Comparison of ENCODE assay signal across 16 cellular contexts in the genomic region with DNA sequence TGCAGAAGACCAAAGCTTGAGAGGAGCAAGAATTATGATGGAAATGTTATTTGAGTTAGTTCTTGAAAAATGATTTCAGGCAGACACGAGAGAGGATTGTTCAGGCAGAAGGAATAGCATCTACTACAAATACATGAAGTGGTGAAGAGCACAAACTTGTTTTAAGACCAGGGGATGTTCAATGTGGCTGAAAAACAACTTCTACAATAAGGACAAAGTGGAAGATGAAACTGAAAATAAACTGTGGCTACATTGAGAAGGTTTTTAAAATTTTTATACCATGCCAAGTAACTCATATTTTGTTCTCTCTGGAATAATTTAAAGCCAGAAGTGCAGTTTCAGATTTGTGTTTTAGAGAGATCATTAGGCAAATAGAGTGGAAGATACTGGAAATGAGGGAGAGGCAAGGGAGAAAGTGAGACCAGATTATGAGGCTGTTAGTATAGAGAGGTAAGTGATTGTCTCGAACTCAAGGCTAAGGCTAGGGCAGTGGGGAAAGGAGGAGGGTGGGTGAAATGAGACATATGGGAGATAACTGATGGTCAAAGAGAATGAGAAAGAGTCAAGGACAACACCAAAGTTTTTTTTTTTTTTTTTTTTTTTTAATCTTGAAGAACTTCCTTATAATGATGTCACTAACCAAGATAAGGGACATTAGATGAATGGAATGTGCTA.
DNase-seq lines count a peak whose midpoint lies in the region; ATAC-seq, FAIRE-seq and TF ChIP-seq lines count a peak whose summit lies in the region.
"Had no signal": no experiment of that assay in that cellular context is flagged by ENCODE, and none has a peak within 500 bp of the region (broad histone marks: within the 10 kb centered on the region; RNA-seq: fewer than 3 reads in every experiment).

No MANE protein-coding gene starts in this region.

- POLR2A ChIA-PET in activated naive CD8-positive, alpha-beta T cell treated with anti-CD3 and anti-CD28 coated beads, Interleukin-2, amount 10 ng/mL, durations not matched to agents 7 days and 5 days (lab: Charles Lee) = interaction anchor here (0.7 kb wide), 1 partner anchor 77 kb away, joined by 8 read pairs; no protein-coding TSS in a partner anchor

- no peak overlapping the region for H2AK5ac ChIP-seq in mesendoderm (ENCODE audit: low read length)

- no peaks in the 10 kb centered on the region for H3K27me3 ChIP-seq in MM.1S (replicated peaks; ENCODE audit: insufficient read depth, low read length)
- H3K27me3 ChIP-seq in mesendoderm (ENCODE audit: insufficient read depth, low read length, poor library complexity) = no peaks in the 10 kb centered on the region
- H3K27me3 ChIP-seq: uterus had no signal

- no peak overlapping the region for H2BK5ac ChIP-seq in mesendoderm (ENCODE audit: low read length)

- H4K5ac ChIP-seq in mesendoderm (ENCODE audit: low read length) = no peak overlapping the region

- H3K56ac ChIP-seq in mesendoderm (ENCODE audit: low read length) = no peak overlapping the region

- H3K27ac ChIP-seq in MM.1S (ENCODE audit: low read length) = peak overlapping the region; percentile 38; the same call in 1 of the 2 replicates
- H3K27ac ChIP-seq in mesendoderm (ENCODE audit: low read depth, low read length) = no peak overlapping the region
- H3K27ac ChIP-seq: uterus had no signal

- H3K27me3 Mint-ChIP-seq in activated naive CD8-positive, alpha-beta T cell treated with anti-CD3 and anti-CD28 coated beads, Interleukin-2, amount 10 ng/mL, durations not matched to agents 7 days and 5 days = peaks cover 2% of the 10 kb centered on the region
- no peaks in the 10 kb centered on the region for H3K27me3 Mint-ChIP-seq in activated naive CD8-positive, alpha-beta T cell treated with anti-CD3 and anti-CD28 coated beads, Interleukin-2, amount 50 U/mL, for 24 hours
- no peaks in the 10 kb centered on the region for H3K27me3 Mint-ChIP-seq in nephron progenitor cell (ENCODE audit: low read depth, poor library complexity)

- TF ChIP-seq POLR2A in GM12892 (IDR thresholded peaks at IDR 0.05; ENCODE audit: low read depth, low read length) = no peak

- DNase-seq in activated naive CD8-positive, alpha-beta T cell treated with anti-CD3 and anti-CD28 coated beads, Interleukin-2, amount 10 ng/mL, durations not matched to agents 7 days and 5 days = no peak
- DNase-seq in activated naive CD8-positive, alpha-beta T cell treated with anti-CD3 and anti-CD28 coated beads, Interleukin-2, amount 50 U/mL, for 24 hours = no peak
- DNase-seq in MM.1S (peak; percentile 61), mesendoderm (peak; percentile 39), occipital lobe (lab: John Stamatoyannopoulos, UW) (no peak), GM12892 (ENCODE audit: insufficient read length) (no peak), nephron progenitor cell (no peak)
- DNase-seq: activated CD4-positive, alpha-beta T cell treated with anti-CD3 and anti-CD28 coated beads, Interleukin-2, amount 50 U/mL, for 1 hour; amygdala; cerebellar nuclear complex; GOT3; retina; stimulated activated CD4-positive, alpha-beta T cell treated with anti-CD3 and anti-CD28 coated beads, Interleukin-15, amount 100 ng/mL, for 24 hours; uterus had no signal

- H3K18ac ChIP-seq in mesendoderm (ENCODE audit: low read length) = no peak overlapping the region

- H3K4ac ChIP-seq in mesendoderm (ENCODE audit: low read depth, low read length) = no peak overlapping the region

- H2BK15ac ChIP-seq in mesendoderm (replicated peaks; ENCODE audit: low read depth) = no peak overlapping the region

- peaks cover 12% of the 10 kb centered on the region for H3K4me1 Mint-ChIP-seq in activated naive CD8-positive, alpha-beta T cell treated with anti-CD3 and anti-CD28 coated beads, Interleukin-2, amount 10 ng/mL, durations not matched to agents 7 days and 5 days
- H3K4me1 Mint-ChIP-seq in activated naive CD8-positive, alpha-beta T cell treated with anti-CD3 and anti-CD28 coated beads, Interleukin-2, amount 50 U/mL, for 24 hours = peaks cover 5% of the 10 kb centered on the region
- H3K4me1 Mint-ChIP-seq in nephron progenitor cell = no peaks in the 10 kb centered on the region

- peak overlapping the region; percentile 37 for H3K4me3 Mint-ChIP-seq in activated naive CD8-positive, alpha-beta T cell treated with anti-CD3 and anti-CD28 coated beads, Interleukin-2, amount 10 ng/mL, durations not matched to agents 7 days and 5 days
- no peak overlapping the region for H3K4me3 Mint-ChIP-seq in activated naive CD8-positive, alpha-beta T cell treated with anti-CD3 and anti-CD28 coated beads, Interleukin-2, amount 50 U/mL, for 24 hours
- H3K4me3 Mint-ChIP-seq in nephron progenitor cell = no peak overlapping the region
- H3K4me3 Mint-ChIP-seq: neural crest cell had no signal

- peak overlapping the region; percentile 61 for H3K4me2 ChIP-seq in MM.1S (ENCODE audit: low read depth, low read length)
- no peak overlapping the region for H3K4me2 ChIP-seq in mesendoderm (ENCODE audit: low read length)

- H2AFZ ChIP-seq in MM.1S (ENCODE audit: low read length) = peak overlapping the region; percentile 35

- H3F3A ChIP-seq in MM.1S (ENCODE audit: insufficient read depth, low read length) = peaks cover 5% of the 10 kb centered on the region

- H4K8ac ChIP-seq in mesendoderm (ENCODE audit: low read depth, low read length) = no peak overlapping the region

- no peaks in the 10 kb centered on the region for H3K79me2 ChIP-seq in MM.1S (ENCODE audit: low read length)
- H3K79me2 ChIP-seq in mesendoderm (ENCODE audit: control insufficient read depth, insufficient read depth, low read length) = no peaks in the 10 kb centered on the region

- no peak overlapping the region for H3K9ac ChIP-seq in MM.1S (ENCODE audit: low read length)
- H3K9ac ChIP-seq in mesendoderm (ENCODE audit: low read length) = no peak overlapping the region

- H3K9me3 Mint-ChIP-seq in activated naive CD8-positive, alpha-beta T cell treated with anti-CD3 and anti-CD28 coated beads, Interleukin-2, amount 10 ng/mL, durations not matched to agents 7 days and 5 days = no peaks in the 10 kb centered on the region
- H3K9me3 Mint-ChIP-seq in activated naive CD8-positive, alpha-beta T cell treated with anti-CD3 and anti-CD28 coated beads, Interleukin-2, amount 50 U/mL, for 24 hours = no peaks in the 10 kb centered on the region
- no peaks in the 10 kb centered on the region for H3K9me3 Mint-ChIP-seq in nephron progenitor cell

- no peaks in the 10 kb centered on the region for H3K9me3 ChIP-seq in MM.1S (replicated peaks; ENCODE audit: insufficient read depth, low read length)
- H3K9me3 ChIP-seq: uterus had no signal

- ATAC-seq in activated naive CD8-positive, alpha-beta T cell treated with anti-CD3 and anti-CD28 coated beads, Interleukin-2, amount 10 ng/mL, durations not matched to agents 7 days and 5 days (ENCODE audit: low read depth) = no peak
- ATAC-seq in activated naive CD8-positive, alpha-beta T cell treated with anti-CD3 and anti-CD28 coated beads, Interleukin-2, amount 50 U/mL, for 24 hours = no peak
- ATAC-seq in GM21717 (IDR thresholded peaks at IDR 0.05; ENCODE audit: unreplicated experiment) = peak; percentile 51

- peak overlapping the region; percentile 50 for H3K27ac Mint-ChIP-seq in activated naive CD8-positive, alpha-beta T cell treated with anti-CD3 and anti-CD28 coated beads, Interleukin-2, amount 10 ng/mL, durations not matched to agents 7 days and 5 days
- H3K27ac Mint-ChIP-seq in activated naive CD8-positive, alpha-beta T cell treated with anti-CD3 and anti-CD28 coated beads, Interleukin-2, amount 50 U/mL, for 24 hours = no peak overlapping the region
- H3K27ac Mint-ChIP-seq in nephron progenitor cell = no peak overlapping the region

- H3K4me1 ChIP-seq in MM.1S (ENCODE audit: low read length) = peaks cover 19% of the 10 kb centered on the region
- no peaks in the 10 kb centered on the region for H3K4me1 ChIP-seq in mesendoderm (ENCODE audit: control insufficient read depth, low read depth, low read length)

- no peak for TF ChIP-seq CTCF in MM.1S (IDR thresholded peaks at IDR 0.05; ENCODE audit: low read length)
- no peak for TF ChIP-seq CTCF in nephron progenitor cell (IDR thresholded peaks at IDR 0.05)

- peaks cover 3% of the 10 kb centered on the region for H3K36me3 Mint-ChIP-seq in activated naive CD8-positive, alpha-beta T cell treated with anti-CD3 and anti-CD28 coated beads, Interleukin-2, amount 10 ng/mL, durations not matched to agents 7 days and 5 days
- H3K36me3 Mint-ChIP-seq in activated naive CD8-positive, alpha-beta T cell treated with anti-CD3 and anti-CD28 coated beads, Interleukin-2, amount 50 U/mL, for 24 hours (ENCODE audit: low read depth) = no peaks in the 10 kb centered on the region
- no peaks in the 10 kb centered on the region for H3K36me3 Mint-ChIP-seq in nephron progenitor cell (ENCODE audit: low read depth)

- H3K23ac ChIP-seq in mesendoderm (ENCODE audit: low read length) = no peak overlapping the region

- FAIRE-seq in GM12892 (lab: Jason Lieb, UNC) = no peak

- no peaks in the 10 kb centered on the region for H3K9me2 ChIP-seq in MM.1S (replicated peaks; ENCODE audit: insufficient read depth, low read length)

- H3K36me3 ChIP-seq in MM.1S (replicated peaks; ENCODE audit: insufficient read depth, low read length) (no peaks in the 10 kb centered on the region), mesendoderm (ENCODE audit: control insufficient read depth, insufficient read depth, low read length) (no peaks in the 10 kb centered on the region)
- H3K36me3 ChIP-seq: uterus had no signal

- H4K20me1 ChIP-seq in MM.1S (ENCODE audit: insufficient read depth, low read length) = no peaks in the 10 kb centered on the region

- no peak overlapping the region for H2BK120ac ChIP-seq in mesendoderm (ENCODE audit: low read depth, low read length)

- no CpG with 5 or more reads among the region's 2 CpGs for WGBS in mesendoderm (ENCODE audit: extremely low coverage, insufficient coverage, low lambda C conversion rate)

- no peaks in the 10 kb centered on the region for H3K79me1 ChIP-seq in mesendoderm (ENCODE audit: low read length)

- H3K4me3 ChIP-seq in MM.1S (ENCODE audit: low read length) (peak overlapping the region; percentile 30), mesendoderm (ENCODE audit: low read length) (no peak overlapping the region)
- H3K4me3 ChIP-seq: uterus had no signal

Comparison
In these comparisons a context has a peak if more than half of its experiments do, and no peak if none do; other contexts are left out.
1. DNase-seq: peak in MM.1S (single experiment) and mesendoderm (single experiment); none in activated naive CD8-positive, alpha-beta T cell treated with anti-CD3 and anti-CD28 coated beads, Interleukin-2, amount 10 ng/mL, durations not matched to agents 7 days and 5 days (single experiment), activated naive CD8-positive, alpha-beta T cell treated with anti-CD3 and anti-CD28 coated beads, Interleukin-2, amount 50 U/mL, for 24 hours (single experiment), occipital lobe (single experiment), GM12892 (single experiment) and nephron progenitor cell (single experiment).